In genomic region chr2:27771548-27772335, GRCh38 we compare ENCODE assay signal across 8 cellular contexts. TPM values are rescaled to one million over a fixed set of nuclear protein-coding genes. Genes with fewer than 3 reads are reported as not detected.
DNase-seq lines count a peak whose midpoint lies in the region; ATAC-seq, FAIRE-seq and TF ChIP-seq lines count a peak whose summit lies in the region.

Gene MRPL33 (plus strand): TSS chr2:27771719. CDS start chr2:27771778, 59 bp downstream.

- no peak for TF ChIP-seq CTCF in WI38 (IDR thresholded peaks at IDR 0.05; ENCODE audit: low read depth, low read length)
- no peak for TF ChIP-seq CTCF in bronchial epithelial cell (IDR thresholded peaks at IDR 0.05; ENCODE audit: insufficient read depth, low read length, severe bottlenecking)

- peak within 1 kb of the TSS; percentile 78 for H3K4me3 ChIP-seq in WI38 (ENCODE audit: low read depth, low read length)
- H3K4me3 ChIP-seq in bronchial epithelial cell (ENCODE audit: low read depth, low read length) = peak within 1 kb of the TSS; percentile 89

- in situ Hi-C loops in ACHN (cut with HindIII; ENCODE audit: low pct_ligation_motif_present, low pct_unique_long_range_greater_than_20kb, low sequenced_read_pairs) = no loop called here

- FAIRE-seq in bronchial epithelial cell (lab: Jason Lieb, UNC) = no peak

- H3K36me3 ChIP-seq in bronchial epithelial cell (ENCODE audit: control insufficient read depth, insufficient read depth, low read length) = peaks cover 3% of the 10 kb centered on the region

- H3K27me3 ChIP-seq in bronchial epithelial cell (ENCODE audit: control insufficient read depth, insufficient read depth, low read length) = no peaks in the 10 kb centered on the region

- ATAC-seq in GM18873 (IDR thresholded peaks at IDR 0.05; ENCODE audit: low FRiP score, unreplicated experiment) (peak; percentile 91), HG03139 (IDR thresholded peaks at IDR 0.05; ENCODE audit: unreplicated experiment) (peak; percentile 91)

- peak; percentile 96 for DNase-seq in ACHN
- peak; percentile 95 for DNase-seq in NCI-H2227 treated with DMSO at 0.1 percent for 48 hours (lab: John Stamatoyannopoulos, UW)
- DNase-seq in bronchial epithelial cell (ENCODE audit: low read depth) = peak; percentile 77
- peak; percentile 99 for DNase-seq in iPS-NIHi7 (ENCODE audit: extremely low spot score)
- DNase-seq in smooth muscle cell of the brain vasculature (ENCODE audit: low read depth, low spot score) = peak; percentile 69

RNA-seq across cellular contexts. Expression of gene MRPL33, which starts in this region (rescaled TPM):
- total RNA-seq in bronchial epithelial cell = 11.3 and 37.9 TPM in 2 replicates

Comparison
In these comparisons a context has a peak if more than half of its experiments do, and no peak if none do; other contexts are left out.
1. Peak in every context shown above with its lines: DNase-seq, ATAC-seq and H3K4me3 ChIP-seq.